ENCODE assay signal across 1 cellular context in the genomic region with DNA sequence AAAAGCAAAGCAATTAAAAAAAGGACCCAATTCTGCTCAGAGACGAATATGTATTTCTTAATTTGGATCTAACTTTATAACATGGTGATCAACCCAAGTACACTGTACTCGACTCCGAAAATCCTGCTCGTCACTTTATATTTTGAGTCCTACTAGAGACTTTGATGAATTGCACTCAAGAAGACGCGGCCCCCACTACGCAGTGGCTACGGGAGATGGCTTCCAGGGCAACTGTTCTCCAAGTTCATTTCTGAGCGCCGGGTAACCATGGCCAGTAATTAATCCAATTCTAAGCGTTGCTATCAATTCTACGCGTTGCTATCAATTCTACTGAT.
TF ChIP-seq lines count a peak whose summit lies in the region.

No MANE protein-coding gene starts in this region.

TF ChIP-seq in H1, 55 proteins besides CTCF, POLR2A, EP300 and RAD21:
- no peak for TF ChIP-seq TCF12 (IDR thresholded peaks at IDR 0.05; ENCODE audit: low read depth, low read length)
- TF ChIP-seq NRF1 (IDR thresholded peaks at IDR 0.05; ENCODE audit: low read depth, low read length): no peak
- TF ChIP-seq CHD1 (IDR thresholded peaks at IDR 0.05; ENCODE audit: low read depth, low read length): no peak
- no peak for TF ChIP-seq RNF2 (IDR thresholded peaks at IDR 0.05; ENCODE audit: borderline replicate concordance, low read depth, low read length, missing control alignments, poor library complexity, severe bottlenecking)
- TF ChIP-seq CHD2 (IDR thresholded peaks at IDR 0.05; ENCODE audit: low read length): no peak
- TF ChIP-seq, protein P1, sequence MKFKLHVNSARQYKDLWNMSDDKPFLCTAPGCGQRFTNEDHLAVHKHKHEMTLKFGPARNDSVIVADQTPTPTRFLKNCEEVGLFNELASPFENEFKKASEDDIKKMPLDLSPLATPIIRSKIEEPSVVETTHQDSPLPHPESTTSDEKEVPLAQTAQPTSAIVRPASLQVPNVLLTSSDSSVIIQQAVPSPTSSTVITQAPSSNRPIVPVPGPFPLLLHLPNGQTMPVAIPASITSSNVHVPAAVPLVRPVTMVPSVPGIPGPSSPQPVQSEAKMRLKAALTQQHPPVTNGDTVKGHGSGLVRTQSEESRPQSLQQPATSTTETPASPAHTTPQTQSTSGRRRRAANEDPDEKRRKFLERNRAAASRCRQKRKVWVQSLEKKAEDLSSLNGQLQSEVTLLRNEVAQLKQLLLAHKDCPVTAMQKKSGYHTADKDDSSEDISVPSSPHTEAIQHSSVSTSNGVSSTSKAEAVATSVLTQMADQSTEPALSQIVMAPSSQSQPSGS (IDR thresholded peaks at IDR 0.05; ENCODE audit: low read length): no peak
- TF ChIP-seq SIRT6 (IDR thresholded peaks at IDR 0.05; ENCODE audit: low read length): no peak
- no peak for TF ChIP-seq GTF2F1 (IDR thresholded peaks at IDR 0.05; ENCODE audit: borderline replicate concordance, low read depth, low read length)
TF ChIP-seq in H1: peak in this region for 0.
